ENCODE assay signal across 11 cellular contexts in genomic region chr19:46133777-46134231, GRCh38. TPM values are rescaled to one million over a fixed set of nuclear protein-coding genes. Genes with fewer than 3 reads are reported as not detected.
DNase-seq lines count a peak whose midpoint lies in the region; ATAC-seq and TF ChIP-seq lines count a peak whose summit lies in the region.
"Had no signal": no experiment of that assay in that cellular context is flagged by ENCODE, and none has a peak within 500 bp of the region (broad histone marks: within the 10 kb centered on the region; RNA-seq: fewer than 3 reads in every experiment).

No MANE protein-coding gene starts in this region.

- H3K27me3 ChIP-seq in iPS-20b (ENCODE audit: insufficient read depth, low read length) (no peaks in the 10 kb centered on the region), skeletal muscle satellite cell (ENCODE audit: control insufficient read depth, insufficient read depth, low read length) (no peaks in the 10 kb centered on the region), BE2C (peaks cover 29% of the 10 kb centered on the region)
- H3K27me3 ChIP-seq: MG63 had no signal

- TF ChIP-seq CTCF in BE2C (IDR thresholded peaks at IDR 0.05; ENCODE audit: low read depth, low read length), result no peak

- H3K4me1 ChIP-seq in iPS-20b (ENCODE audit: insufficient read depth, low read length) (peaks cover 12% of the 10 kb centered on the region; the same call in 1 of the 2 replicates), skeletal muscle satellite cell (ENCODE audit: control insufficient read depth, insufficient read depth, low read length) (peaks cover 31% of the 10 kb centered on the region), BE2C (no peaks in the 10 kb centered on the region)

- peak overlapping the region; percentile 97 for H3K27ac ChIP-seq in iPS-20b (ENCODE audit: low read length)

- peak overlapping the region; percentile 34 for H3K4me3 ChIP-seq in iPS-20b (ENCODE audit: low read length)
- H3K4me3 ChIP-seq in skeletal muscle satellite cell (ENCODE audit: low read length), result peak overlapping the region; percentile 5
- H3K4me3 ChIP-seq in BE2C (ENCODE audit: low read depth, low read length), result no peak overlapping the region
- H3K4me3 ChIP-seq: MG63 had no signal

- H3K36me3 ChIP-seq in iPS-20b (ENCODE audit: insufficient read depth, low read depth, low read length) (no peaks in the 10 kb centered on the region), skeletal muscle satellite cell (ENCODE audit: insufficient read depth, low read length) (no peaks in the 10 kb centered on the region), BE2C (no peaks in the 10 kb centered on the region)
- H3K36me3 ChIP-seq: MG63 had no signal

- ATAC-seq in left lobe of liver, result no peak

- DNase-seq in HT-29 (ENCODE audit: low spot score), result peak; percentile 58
- DNase-seq in astrocyte of the hippocampus (ENCODE audit: low read depth, low spot score), result peak; percentile 61
- DNase-seq in effector CD8-positive, alpha-beta T cell (lab: John Stamatoyannopoulos, UW), result no peak
- no peak for DNase-seq in left lobe of liver (ENCODE audit: low spot score)
- no peak for DNase-seq in BE2C
- DNase-seq in stimulated activated CD4-positive, alpha-beta T cell treated with anti-CD3 and anti-CD28 coated beads, Interleukin-1b, Interleukin-23, amount 100 ng/mL, for 48 hours, result no peak
- DNase-seq: activated CD4-positive, alpha-beta T cell treated with anti-CD3 and anti-CD28 coated beads for 1 hour had no signal

- peak overlapping the region; percentile 3 for H3K4me2 ChIP-seq in skeletal muscle satellite cell (ENCODE audit: low read length)

- H3K9ac ChIP-seq in iPS-20b (ENCODE audit: low read depth, low read length) (peak overlapping the region; percentile 89; the same call in 1 of the 2 replicates), skeletal muscle satellite cell (ENCODE audit: low read depth, low read length) (peak overlapping the region; percentile 63)

- H3K9me3 ChIP-seq in iPS-20b (ENCODE audit: insufficient read depth, low read depth, low read length), result no peaks in the 10 kb centered on the region; the same call in 1 of the 2 replicates
- H3K9me3 ChIP-seq in skeletal muscle satellite cell (replicated peaks; ENCODE audit: low read length), result no peaks in the 10 kb centered on the region
- H3K9me3 ChIP-seq in BE2C, result no peaks in the 10 kb centered on the region

RNA-seq across cellular contexts. Expression of gene IGFL3, which starts 9.3 kb away (rescaled TPM):
- not detected in 2 replicates for total RNA-seq in HT-29 (2014; rRNA removed; shearing (Covaris generic))
- not detected in 2 replicates for total RNA-seq in skeletal muscle satellite cell (2012; rRNA removed)
- total RNA-seq in left lobe of liver, result not detected
- polyA plus RNA-seq in BE2C (2012; ENCODE audit: insufficient read depth, insufficient read length, low read depth), result not detected
- total RNA-seq: urinary bladder had no signal
- polyA plus RNA-seq: urinary bladder had no signal

RNA-seq across cellular contexts. Expression of gene IGFL2, which starts 14.2 kb away (rescaled TPM):
- 1.1 and 1.6 TPM in 2 replicates for total RNA-seq in HT-29 (2014; rRNA removed; shearing (Covaris generic))
- total RNA-seq in skeletal muscle satellite cell (2012; rRNA removed), result not detected in 2 replicates
- total RNA-seq in left lobe of liver, result not detected
- polyA plus RNA-seq in BE2C (2012; ENCODE audit: insufficient read depth, insufficient read length, low read depth), result not detected
- total RNA-seq: urinary bladder had no signal
- polyA plus RNA-seq: urinary bladder had no signal

Comparison
In these comparisons a context has a peak if more than half of its experiments do, and no peak if none do; other contexts are left out.
1. DNase-seq: peak in HT-29 (single experiment) and astrocyte of the hippocampus (single experiment); none in effector CD8-positive, alpha-beta T cell (single experiment), left lobe of liver (single experiment), BE2C (single experiment) and stimulated activated CD4-positive, alpha-beta T cell treated with anti-CD3 and anti-CD28 coated beads, Interleukin-1b, Interleukin-23, amount 100 ng/mL, for 48 hours (single experiment).